Comparison of ENCODE assay signal across 26 cellular contexts in the genomic region with DNA sequence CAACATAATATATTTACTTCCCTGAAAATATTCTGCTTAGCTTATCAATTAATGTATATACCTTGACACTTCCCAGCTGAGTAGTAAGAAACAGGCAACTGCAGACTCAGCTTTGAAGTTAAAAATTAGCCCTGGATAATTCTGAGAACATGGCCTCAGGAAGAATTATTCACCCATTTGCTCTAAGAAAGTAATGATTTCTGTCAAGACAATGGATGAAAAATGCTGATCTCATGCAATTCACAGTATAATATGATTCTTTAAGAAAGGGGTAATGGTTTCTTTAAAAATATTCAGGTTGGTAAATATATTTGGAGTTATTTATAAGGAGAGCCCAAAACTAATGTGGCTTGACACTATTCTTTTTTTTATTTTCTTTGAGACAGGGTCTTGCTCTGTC.
"Had no signal": no experiment of that assay in that cellular context is flagged by ENCODE, and none has a peak within 500 bp of the region (broad histone marks: within the 10 kb centered on the region; RNA-seq: fewer than 3 reads in every experiment).

No MANE protein-coding gene starts in this region.

- H3K9me3 ChIP-seq: ascending aorta, MG63, SJSA1 had no signal

- ATAC-seq: activated CD8-positive, alpha-beta memory T cell treated with anti-CD3 and anti-CD28 coated beads, Interleukin-2, amount 10 ng/mL, durations not matched to agents 7 days and 5 days; Panc1 had no signal

- H3K27ac ChIP-seq: ascending aorta, cardiac muscle cell, SJSA1, WERI-Rb-1 had no signal

- H3K4me3 ChIP-seq: ascending aorta, cardiac muscle cell, MG63, SJSA1 had no signal

- H3K27me3 ChIP-seq: ascending aorta, cardiac muscle cell, MG63, SJSA1 had no signal

- H3K4me1 ChIP-seq: ascending aorta, SJSA1 had no signal

- DNase-seq: activated CD4-positive, alpha-beta memory T cell treated with anti-CD3 and anti-CD28 coated beads, Interleukin-2, amount 10 ng/mL, durations not matched to agents 7 days and 5 days; activated CD4-positive, alpha-beta T cell treated with anti-CD3 and anti-CD28 coated beads for 1 hour; activated CD4-positive, alpha-beta T cell treated with anti-CD3 and anti-CD28 coated beads for 48 hours; activated CD4-positive, CD25-positive, alpha-beta regulatory T cell; activated CD8-positive, alpha-beta memory T cell treated with anti-CD3 and anti-CD28 coated beads for 24 hours; activated CD8-positive, alpha-beta memory T cell treated with anti-CD3 and anti-CD28 coated beads, Interleukin-2, amount 10 ng/mL, durations not matched to agents 7 days and 5 days; activated CD8-positive, alpha-beta memory T cell treated with anti-CD3 and anti-CD28 coated beads, Interleukin-2, amount 50 U/mL, for 48 hours; activated gamma-delta T cell; activated naive CD4-positive, alpha-beta T cell treated with Interleukin-2 at 50 U/mL for 16 hours; activated naive CD8-positive, alpha-beta T cell treated with anti-CD3 and anti-CD28 coated beads, Interleukin-2, amount 10 ng/mL, durations not matched to agents 7 days and 5 days; amygdala; Kasumi-1; MG63; NCI-H1694; NCI-H226; NCI-H446 treated with DMSO at 0.1 percent for 48 hours; NCI-H524; RPMI8226; SW 1271; T-helper 1 cell; T1000; WERI-Rb-1 had no signal
